In the genomic region with DNA sequence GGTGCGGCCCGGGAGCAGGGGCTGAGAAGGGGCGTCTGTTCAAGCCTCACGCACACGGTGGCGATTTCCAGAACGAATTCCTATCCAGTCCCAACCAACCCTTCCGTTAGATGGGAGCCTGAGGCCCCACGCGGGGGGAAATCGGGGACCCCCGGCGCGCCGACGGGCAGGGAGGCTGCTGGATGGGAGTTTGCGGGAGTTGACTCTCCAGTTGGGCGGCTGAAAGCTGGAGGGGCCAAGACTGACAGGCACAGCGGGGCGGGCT, we compare ENCODE assay signal across 1 cellular context.
TF ChIP-seq lines count a peak whose summit lies in the region.

No MANE protein-coding gene starts in this region.

TF ChIP-seq in HCT116, 20 proteins besides CTCF, POLR2A, EP300 and RAD21 (continued from another document):
- TF ChIP-seq ZFX (IDR thresholded peaks at IDR 0.05) (no peak), JUND (IDR thresholded peaks at IDR 0.05) (no peak), ELF1 (IDR thresholded peaks at IDR 0.05; ENCODE audit: borderline replicate concordance, low read depth) (no peak), TCF7L2 (IDR thresholded peaks at IDR 0.05; ENCODE audit: borderline replicate concordance, extremely low read depth, insufficient read depth, insufficient read length) (no peak)
